ENCODE assay signal across 8 cellular contexts in the genomic region with DNA sequence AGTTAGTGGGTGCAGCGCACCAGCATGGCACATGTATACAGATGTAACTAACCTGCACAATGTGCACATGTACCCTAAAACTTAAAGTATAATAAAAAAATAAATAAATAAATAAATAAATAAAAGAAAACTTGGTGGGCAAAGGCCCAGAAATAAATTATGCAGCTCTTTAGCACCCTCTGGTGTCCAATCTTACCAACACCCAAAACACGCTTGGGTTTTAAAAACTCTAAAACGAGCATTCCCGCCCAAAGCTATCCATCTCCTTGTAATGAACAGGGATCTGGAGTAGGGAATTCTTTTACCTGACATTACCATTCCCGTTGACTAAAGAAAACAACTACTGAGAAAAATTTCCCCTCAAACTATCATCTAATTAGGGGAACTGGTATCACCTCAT.
DNase-seq lines count a peak whose midpoint lies in the region; ATAC-seq, FAIRE-seq and TF ChIP-seq lines count a peak whose summit lies in the region.

No MANE protein-coding gene starts in this region.

- H2AFZ ChIP-seq in DND-41 (ENCODE audit: low read depth, low read length) (no peak overlapping the region), IMR-90 (replicated peaks; ENCODE audit: low read length, poor library complexity) (no peak overlapping the region), K562 (ENCODE audit: low read depth, low read length) (no peak overlapping the region)

- CTCF ChIA-PET in IMR-90 (lab: Yijun Ruan, JAX): interaction anchor here (1.1 kb wide), 1 partner anchor 20 kb away, joined by 3 read pairs; no protein-coding TSS in a partner anchor
- CTCF ChIA-PET in K562 (lab: Yijun Ruan, JAX; ENCODE audit: low intra/inter-chr PET ratio): no interaction called here

- H3K9ac ChIP-seq in DND-41 (ENCODE audit: low read depth, low read length) (no peak overlapping the region), IMR-90 (ENCODE audit: low read depth, low read length) (no peak overlapping the region), K562 (ENCODE audit: insufficient read depth in 1 of 2, low read depth in 2 of 2, low read length in 2 of 2) (no peak overlapping the region)

- intact Hi-C loops in IMR-90 (cut with micrococcal nuclease): loop anchor here (10.0 kb wide), 2 partner anchors 583 to 1823 kb away; no protein-coding TSS in a partner anchor
- intact Hi-C loops in K562 (cut with micrococcal nuclease): no loop called here

- no peak overlapping the region for H3K27ac Mint-ChIP-seq in stimulated activated naive B cell treated with anti-CD40 and anti-IgM and Interleukin-4, amounts not matched to agents 10 μg/mL and 1 μg/mL and 100 μg/mL, for 72 hours

- FAIRE-seq in K562 (lab: Jason Lieb, UNC): no peak

- H3K14ac ChIP-seq in IMR-90 (replicated peaks; ENCODE audit: low read depth, low read length): no peak overlapping the region

- no peak overlapping the region for H4K8ac ChIP-seq in IMR-90 (ENCODE audit: low read depth in 2 of 2, low read length in 2 of 2)

- POLR2A ChIA-PET in IMR-90 (lab: Charles Lee; ENCODE audit: unreplicated experiment) (no interaction called here), K562 (lab: Yijun Ruan, JAX) (no interaction called here)

- H3K23ac ChIP-seq in IMR-90 (ENCODE audit: low read depth, low read length): no peak overlapping the region

- no peak overlapping the region for H3K4ac ChIP-seq in IMR-90 (ENCODE audit: low read depth, low read length)

- TF ChIP-seq POLR2A in IMR-90 (IDR thresholded peaks at IDR 0.05; ENCODE audit: low read depth, low read length) (no peak), K562 (conservative IDR thresholded peaks at IDR 0.05) (no peak)

- H3K56ac ChIP-seq in IMR-90 (ENCODE audit: extremely low read depth, insufficient read depth, low read length): no peak overlapping the region

- dilution Hi-C loops in IMR-90 (cut with HindIII; ENCODE audit: low sequenced_read_pairs, unreplicated experiment): no loop called here

- H3K27ac ChIP-seq in DND-41 (ENCODE audit: low read length) (no peak overlapping the region), IMR-90 (ENCODE audit: insufficient read depth, low read length) (no peak overlapping the region), K562 (ENCODE audit: extremely low read depth, low read depth, low read length) (no peak overlapping the region)

- no peaks in the 10 kb centered on the region for H3K4me1 Mint-ChIP-seq in stimulated activated naive B cell treated with anti-CD40 and anti-IgM and Interleukin-4, amounts not matched to agents 10 μg/mL and 1 μg/mL and 100 μg/mL, for 72 hours

- H3K4me1 ChIP-seq in DND-41 (ENCODE audit: insufficient read depth, low read length) (no peaks in the 10 kb centered on the region), IMR-90 (ENCODE audit: control insufficient read depth, insufficient read depth, low read length) (no peaks in the 10 kb centered on the region), K562 (replicated peaks in 1 of 2; ENCODE audit: control insufficient read depth in 2 of 2, insufficient read depth in 2 of 2, low read length in 2 of 2) (no peaks in the 10 kb centered on the region)

- H3K27me3 ChIP-seq in DND-41 (ENCODE audit: insufficient read depth, low read length, poor library complexity) (no peaks in the 10 kb centered on the region), IMR-90 (ENCODE audit: control insufficient read depth, insufficient read depth, low read length) (no peaks in the 10 kb centered on the region), K562 (ENCODE audit: control insufficient read depth in 2 of 2, insufficient read depth in 2 of 2, low read length in 2 of 2) (no peaks in the 10 kb centered on the region)

- peaks cover 3% of the 10 kb centered on the region; the same call in 1 of the 2 replicates for H3K9me1 ChIP-seq in IMR-90 (ENCODE audit: insufficient read depth, low read length)
- no peaks in the 10 kb centered on the region for H3K9me1 ChIP-seq in K562 (ENCODE audit: control insufficient read depth, insufficient read depth, low read length)

- H2BK5ac ChIP-seq in IMR-90 (ENCODE audit: low read depth, low read length, poor library complexity, severe bottlenecking): no peak overlapping the region

- no peak for TF ChIP-seq EP300 in K562 (IDR thresholded peaks at IDR 0.05; ENCODE audit: low read length)

- no peak overlapping the region for H2AK5ac ChIP-seq in IMR-90 (ENCODE audit: low read depth, low read length)

- ATAC-seq in DND-41 (ENCODE audit: insufficient read depth, low read depth) (no peak), IMR-90 (ENCODE audit: low read depth) (no peak), K562 (no peak), GM19455 (IDR thresholded peaks at IDR 0.05; ENCODE audit: unreplicated experiment) (no peak)
- no peak for ATAC-seq in stimulated activated naive B cell treated with anti-CD40 and anti-IgM and Interleukin-4, amounts not matched to agents 10 μg/mL and 1 μg/mL and 100 μg/mL, for 72 hours (replicated peaks)

- H3K4me3 ChIP-seq in DND-41 (ENCODE audit: low read depth in 1 of 2, low read length in 2 of 2) (no peak overlapping the region), IMR-90 (ENCODE audit: insufficient read depth, low read depth, low read length) (no peak overlapping the region), K562 (no peak overlapping the region)

- H3K79me1 ChIP-seq in IMR-90 (ENCODE audit: low read depth in 1 of 2, low read length in 2 of 2): no peaks in the 10 kb centered on the region

- no peaks in the 10 kb centered on the region for H3K36me3 Mint-ChIP-seq in stimulated activated naive B cell treated with anti-CD40 and anti-IgM and Interleukin-4, amounts not matched to agents 10 μg/mL and 1 μg/mL and 100 μg/mL, for 72 hours

- no peak overlapping the region for H4K91ac ChIP-seq in IMR-90 (ENCODE audit: insufficient read depth, low read depth, low read length)

- H2BK120ac ChIP-seq in IMR-90 (ENCODE audit: low read depth, low read length): no peak overlapping the region

- H4K5ac ChIP-seq in IMR-90 (ENCODE audit: low read depth, low read length): no peak overlapping the region

- no peaks in the 10 kb centered on the region for H4K20me1 ChIP-seq in DND-41 (ENCODE audit: insufficient read depth, low read length)
- no peaks in the 10 kb centered on the region for H4K20me1 ChIP-seq in IMR-90 (ENCODE audit: insufficient read depth, low read length)
- no peaks in the 10 kb centered on the region for H4K20me1 ChIP-seq in K562 (replicated peaks; ENCODE audit: control insufficient read depth, insufficient read depth, low read length)

- BruUV-seq in IMR-90 (replicated peaks; lab: Mats Ljungman, UMichigan): no TSS peak
- BruUV-seq in K562 (replicated peaks; lab: Mats Ljungman, UMichigan): no TSS peak

- no peak overlapping the region for H3K4me3 Mint-ChIP-seq in stimulated activated naive B cell treated with anti-CD40 and anti-IgM and Interleukin-4, amounts not matched to agents 10 μg/mL and 1 μg/mL and 100 μg/mL, for 72 hours

- in situ Hi-C loops in IMR-90 (cut with MboI; ENCODE audit: low sequenced_read_pairs) (no loop called here), K562 (cut with MboI) (no loop called here)

- TF ChIP-seq RAD21 in IMR-90 (IDR thresholded peaks at IDR 0.05; ENCODE audit: low read length): peak; percentile 52
- TF ChIP-seq RAD21 in K562 (CRISPR knock-in tag; conservative IDR thresholded peaks at IDR 0.05 in 1 of 2, IDR thresholded peaks at IDR 0.05 in 1 of 2): peak; percentile 13 to 25; a peak in 2 of 4 replicates

- no peaks in the 10 kb centered on the region for H3K9me3 Mint-ChIP-seq in stimulated activated naive B cell treated with anti-CD40 and anti-IgM and Interleukin-4, amounts not matched to agents 10 μg/mL and 1 μg/mL and 100 μg/mL, for 72 hours

- TF ChIP-seq CTCF in DND-41 (IDR thresholded peaks at IDR 0.05; ENCODE audit: borderline replicate concordance, extremely low read depth, low read length, poor library complexity, severe bottlenecking) (peak; percentile 55), IMR-90 (conservative IDR thresholded peaks at IDR 0.05; ENCODE audit: low read depth, low read length) (peak; percentile 38), K562 (IDR thresholded peaks at IDR 0.05 in 2 of 3, conservative IDR thresholded peaks at IDR 0.05 in 1 of 3; ENCODE audit: insufficient read depth in 2 of 3, low read depth in 1 of 3, low read length in 3 of 3) (peak in 1 of 3 experiments; percentile 29; a peak in 1 of 6 replicates)

- H3K9me3 ChIP-seq in DND-41 (ENCODE audit: insufficient read depth, low read length, severe bottlenecking) (no peaks in the 10 kb centered on the region), IMR-90 (ENCODE audit: control insufficient read depth, insufficient read depth, low read length) (no peaks in the 10 kb centered on the region), K562 (replicated peaks; ENCODE audit: control insufficient read depth, insufficient read depth, low read depth, low read length) (no peaks in the 10 kb centered on the region; the same call in 1 of the 2 replicates)

- no peaks in the 10 kb centered on the region for H3K27me3 Mint-ChIP-seq in stimulated activated naive B cell treated with anti-CD40 and anti-IgM and Interleukin-4, amounts not matched to agents 10 μg/mL and 1 μg/mL and 100 μg/mL, for 72 hours

- H3K4me2 ChIP-seq in DND-41 (ENCODE audit: insufficient read depth, low read length) (no peak overlapping the region), IMR-90 (ENCODE audit: low read depth, low read length) (no peak overlapping the region), K562 (ENCODE audit: insufficient read depth, low read length) (no peak overlapping the region)

- DNase-seq in DND-41: peak; percentile 10
- DNase-seq in IMR-90: peak; percentile 19
- peak; percentile 8 to 29 (median 19) for DNase-seq in K562 (ENCODE audit: extremely low read depth in 1 of 4, low spot score in 3 of 4)
- DNase-seq in lung microvascular endothelial cell (ENCODE audit: low read depth in 2 of 2): peak; percentile 37 to 67
- no peak for DNase-seq in stimulated activated naive B cell treated with anti-CD40 and anti-IgM and Interleukin-4, amounts not matched to agents 10 μg/mL and 1 μg/mL and 100 μg/mL, for 72 hours
- DNase-seq in NCI-H526 treated with DMSO at 0.1 percent for 48 hours (lab: John Stamatoyannopoulos, UW): no peak
- no peak for DNase-seq in NOMO-1 treated with DMSO at 0.1 percent for 48 hours (lab: John Stamatoyannopoulos, UW; ENCODE audit: unreplicated experiment)

- H2BK20ac ChIP-seq in IMR-90 (ENCODE audit: low read depth, low read length): no peak overlapping the region

- no peak overlapping the region for H3K18ac ChIP-seq in IMR-90 (ENCODE audit: low read depth, low read length)

- no peak overlapping the region for H2BK15ac ChIP-seq in IMR-90 (ENCODE audit: low read depth, low read length)

- WGBS in IMR-90 (ENCODE audit: extremely low coverage in 2 of 2, insufficient read length in 1 of 2), 2 experiments: no CpG with 5 or more reads among the region's 5 CpGs
- WGBS in K562 (ENCODE audit: insufficient coverage, low coverage, missing lambda C conversion rate): 0% methylated on average over 5 of the region's 5 CpGs

- H3K79me2 ChIP-seq in DND-41 (ENCODE audit: insufficient read depth, low read length) (no peaks in the 10 kb centered on the region), K562 (ENCODE audit: control insufficient read depth, insufficient read depth, low read length) (no peaks in the 10 kb centered on the region)

- no peaks in the 10 kb centered on the region for H3K36me3 ChIP-seq in DND-41 (ENCODE audit: insufficient read depth, low read length)
- no peaks in the 10 kb centered on the region for H3K36me3 ChIP-seq in IMR-90 (ENCODE audit: control insufficient read depth, insufficient read depth, low read length)
- H3K36me3 ChIP-seq in K562 (ENCODE audit: control insufficient read depth, insufficient read depth, low read length): no peaks in the 10 kb centered on the region

- no peak overlapping the region for H2AK9ac ChIP-seq in IMR-90 (replicated peaks; ENCODE audit: low read depth, low read length, poor library complexity)

Comparison
In these comparisons a context has a peak if more than half of its experiments do, and no peak if none do; other contexts are left out.
1. DNase-seq: peak in DND-41 (single experiment), IMR-90 (single experiment), K562 (4 of 4) and lung microvascular endothelial cell (2 of 2); none in stimulated activated naive B cell treated with anti-CD40 and anti-IgM and Interleukin-4, amounts not matched to agents 10 μg/mL and 1 μg/mL and 100 μg/mL, for 72 hours (single experiment), NCI-H526 treated with DMSO at 0.1 percent for 48 hours (single experiment) and NOMO-1 treated with DMSO at 0.1 percent for 48 hours (single experiment).